7 cellular contexts compared by ENCODE assay signal in the genomic region with DNA sequence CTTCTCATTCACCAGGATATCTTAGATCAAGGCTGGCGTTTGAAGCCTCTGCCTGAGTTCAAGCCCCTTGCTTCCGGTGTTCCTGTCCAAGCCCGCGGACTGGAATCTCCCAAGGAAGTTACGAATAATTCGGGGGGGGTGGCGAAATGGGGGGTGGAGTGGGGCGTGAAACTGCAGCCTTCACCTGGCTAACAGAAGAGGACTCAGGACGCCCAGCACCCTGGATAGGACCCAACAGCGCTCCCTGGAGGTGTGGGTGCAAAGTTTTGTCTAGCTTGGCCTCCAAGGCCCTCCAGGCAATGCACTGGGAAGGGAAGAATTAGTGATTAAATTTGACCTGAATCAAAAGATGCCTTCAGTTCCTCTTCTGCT. TPM values are rescaled to one million over a fixed set of nuclear protein-coding genes. Genes with fewer than 3 reads are reported as not detected.
DNase-seq lines count a peak whose midpoint lies in the region; ATAC-seq and TF ChIP-seq lines count a peak whose summit lies in the region.

No MANE protein-coding gene starts in this region.

- H3K9me3 Mint-ChIP-seq in IgD-negative memory B cell (no peaks in the 10 kb centered on the region), glutamatergic neuron (ENCODE audit: unreplicated experiment) (peaks cover 24% of the 10 kb centered on the region)
- H3K9me3 Mint-ChIP-seq in activated naive CD4-positive, alpha-beta T cell treated with anti-CD3 and anti-CD28 coated beads for 36 hours, result no peaks in the 10 kb centered on the region

- H3K9me3 ChIP-seq in ovary, result no peaks in the 10 kb centered on the region
- no peaks in the 10 kb centered on the region for H3K9me3 ChIP-seq in tibial nerve

- no peaks in the 10 kb centered on the region for H3K27me3 Mint-ChIP-seq in IgD-negative memory B cell
- peaks cover 1% of the 10 kb centered on the region for H3K27me3 Mint-ChIP-seq in activated naive CD4-positive, alpha-beta T cell treated with anti-CD3 and anti-CD28 coated beads for 36 hours (ENCODE audit: low read depth)
- H3K27me3 Mint-ChIP-seq in glutamatergic neuron (ENCODE audit: unreplicated experiment), result peaks cover 20% of the 10 kb centered on the region

- H3K4me3 ChIP-seq in ovary (peak overlapping the region; percentile 78), tibial nerve (peak overlapping the region; percentile 85 to 91 (median 86))

- peak; percentile 62 for TF ChIP-seq CTCF in glutamatergic neuron (IDR thresholded peaks at IDR 0.05; ENCODE audit: partially characterized antibody, unreplicated experiment)
- TF ChIP-seq CTCF in ovary (IDR thresholded peaks at IDR 0.05), result peak; percentile 12 to 54 (median 51)
- peak; percentile 39 to 70 (median 61) for TF ChIP-seq CTCF in tibial nerve (IDR thresholded peaks at IDR 0.05)

- H3K4me1 ChIP-seq in ovary (ENCODE audit: insufficient read depth) (peaks cover 3% of the 10 kb centered on the region), tibial nerve (peaks cover 0 to 42% (median 16%) of the 10 kb centered on the region in 4 donors)

- no peak for TF ChIP-seq POLR2A in ovary (IDR thresholded peaks at IDR 0.05)
- no peak for TF ChIP-seq POLR2A in tibial nerve (IDR thresholded peaks at IDR 0.05)

- TF ChIP-seq EP300 in ovary (IDR thresholded peaks at IDR 0.05) (no peak), tibial nerve (IDR thresholded peaks at IDR 0.05) (no peak)

- H3K27me3 ChIP-seq in ovary (no peaks in the 10 kb centered on the region), tibial nerve (no peaks in the 10 kb centered on the region)

- CTCF ChIA-PET in activated naive CD4-positive, alpha-beta T cell treated with anti-CD3 and anti-CD28 coated beads for 36 hours (lab: Charles Lee), result interaction anchor here (0.6 to 4.1 kb wide), 36 partner anchors 9 to 887 kb away, joined by 3 to 33 read pairs (median 4); no protein-coding TSS in a partner anchor

- H3K27ac Mint-ChIP-seq in IgD-negative memory B cell (peak overlapping the region; percentile 94 to 97 (median 94)), glutamatergic neuron (ENCODE audit: unreplicated experiment) (peak overlapping the region; percentile 94)
- peak overlapping the region; percentile 63 for H3K27ac Mint-ChIP-seq in activated naive CD4-positive, alpha-beta T cell treated with anti-CD3 and anti-CD28 coated beads for 36 hours

- peak overlapping the region; percentile 91 to 97 (median 94) for H3K4me3 Mint-ChIP-seq in IgD-negative memory B cell
- peak overlapping the region; percentile 78 for H3K4me3 Mint-ChIP-seq in activated naive CD4-positive, alpha-beta T cell treated with anti-CD3 and anti-CD28 coated beads for 36 hours
- H3K4me3 Mint-ChIP-seq in glutamatergic neuron (ENCODE audit: unreplicated experiment), result peak overlapping the region; percentile 91

- WGBS in ovary, 3 donors, result 6 to 24% (median 12%) methylated on average over 10 of the region's 10 CpGs
- 5% methylated on average over 10 of the region's 10 CpGs for WGBS in tibial nerve, 2 donors

- intact Hi-C loops in activated naive CD4-positive, alpha-beta T cell treated with anti-CD3 and anti-CD28 coated beads for 36 hours (cut with micrococcal nuclease), result loop anchor here (1.0 to 5.0 kb wide), 14 partner anchors 161 to 1029 kb away; no protein-coding TSS in a partner anchor
- intact Hi-C loops in ovary (cut with DNase I), result loop anchor here (5.0 to 10.0 kb wide), 8 partner anchors 221 to 851 kb away; no protein-coding TSS in a partner anchor

- DNase-seq in SHP77 (lab: John Stamatoyannopoulos, UW) (peak; percentile 89 to 93), glutamatergic neuron (peak; percentile 75), ovary (peak; percentile 81 to 86 (median 83)), tibial nerve (ENCODE audit: low spot score in 2 of 2) (peak in 1 of 2 donors; percentile 48)
- peak; percentile 90 for DNase-seq in activated naive CD4-positive, alpha-beta T cell treated with anti-CD3 and anti-CD28 coated beads for 36 hours

- H3K27ac ChIP-seq in ovary (peak overlapping the region in 1 of 2 donors; percentile 89), tibial nerve (peak overlapping the region; percentile 91 to 96 (median 94))

- H3K4me1 Mint-ChIP-seq in IgD-negative memory B cell (peaks cover 28 to 37% (median 35%) of the 10 kb centered on the region in 3 donors), glutamatergic neuron (ENCODE audit: low read depth, unreplicated experiment) (peaks cover 6% of the 10 kb centered on the region)
- peaks cover 43% of the 10 kb centered on the region for H3K4me1 Mint-ChIP-seq in activated naive CD4-positive, alpha-beta T cell treated with anti-CD3 and anti-CD28 coated beads for 36 hours (ENCODE audit: low read depth)

- no peaks in the 10 kb centered on the region for H3K36me3 ChIP-seq in ovary
- H3K36me3 ChIP-seq in tibial nerve, result no peaks in the 10 kb centered on the region

- ATAC-seq in GM18502 (IDR thresholded peaks at IDR 0.05; ENCODE audit: poor library complexity, unreplicated experiment), result peak; percentile 35

- H3K36me3 Mint-ChIP-seq in IgD-negative memory B cell (peaks cover 4% of the 10 kb centered on the region), glutamatergic neuron (ENCODE audit: unreplicated experiment) (peaks cover 5% of the 10 kb centered on the region)
- H3K36me3 Mint-ChIP-seq in activated naive CD4-positive, alpha-beta T cell treated with anti-CD3 and anti-CD28 coated beads for 36 hours (ENCODE audit: low read depth), result no peaks in the 10 kb centered on the region

RNA-seq across cellular contexts. Expression of gene TRIB2, which starts 0.9 kb away (rescaled TPM):
- polyA plus RNA-seq in IgD-negative memory B cell (41.2 TPM), ovary (10 to 100 TPM; 60.4 to 94.7 TPM)
- total RNA-seq in activated naive CD4-positive, alpha-beta T cell treated with anti-CD3 and anti-CD28 coated beads for 36 hours, result 1 to 10 TPM; 3.7 to 4.4 TPM
- total RNA-seq in glutamatergic neuron (ENCODE audit: unreplicated experiment) (131 TPM), ovary (100 to 1,000 TPM in 4 of 7 donors, 10 to 100 TPM in 3; 68.1 to 209 (median 103) TPM), tibial nerve (100 to 1,000 TPM; 182 to 554 (median 315) TPM)

Comparison
In these comparisons a context has a peak if more than half of its experiments do, and no peak if none do; other contexts are left out.
1. RNA of gene TRIB2, which starts 0.9 kb away (total RNA-seq): 182 to 554 TPM in tibial nerve, 131 TPM in glutamatergic neuron (single experiment) and 68.1 to 209 TPM in ovary; 3.7 to 4.4 TPM in activated naive CD4-positive, alpha-beta T cell treated with anti-CD3 and anti-CD28 coated beads for 36 hours; every median in the first group is over 10 times any median in the second.
2. Peak in every context shown above with its lines, with median percentiles within 50 percentile points of each other: H3K27ac Mint-ChIP-seq, H3K4me3 Mint-ChIP-seq and CTCF ChIP-seq.